ENCODE assay signal across 25 cellular contexts in the genomic region with DNA sequence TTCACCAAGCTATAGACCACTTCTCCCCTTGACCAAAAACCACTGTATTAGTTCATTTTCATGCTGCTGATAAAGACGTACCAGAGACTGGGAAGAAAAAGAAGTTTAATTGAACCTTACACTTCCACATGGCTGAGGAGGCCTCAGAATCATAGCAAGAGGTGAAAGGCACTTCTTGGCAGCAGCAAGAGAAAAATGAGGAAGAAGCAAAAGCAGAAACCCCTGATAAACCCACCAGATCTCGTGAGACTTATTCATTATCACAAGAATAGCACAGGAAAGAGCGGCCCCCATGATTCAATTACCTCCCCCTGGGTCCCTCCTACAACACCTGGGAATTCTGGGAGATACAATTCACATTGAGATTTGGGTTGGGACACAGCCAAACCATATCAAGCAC.
DNase-seq lines count a peak whose midpoint lies in the region; ATAC-seq and TF ChIP-seq lines count a peak whose summit lies in the region.
"Had no signal": no experiment of that assay in that cellular context is flagged by ENCODE, and none has a peak within 500 bp of the region (broad histone marks: within the 10 kb centered on the region; RNA-seq: fewer than 3 reads in every experiment).

No MANE protein-coding gene starts in this region.

- peak; percentile 2 for DNase-seq in SKM-1 treated with dmso at 0.1 percent for 144 hours (lab: John Stamatoyannopoulos, UW; ENCODE audit: unreplicated experiment)
- DNase-seq in SKM-1 (lab: John Stamatoyannopoulos, UW; ENCODE audit: unreplicated experiment) = no peak
- peak; percentile 34 for DNase-seq in CD1c-positive myeloid dendritic cell (ENCODE audit: extremely low spot score)
- DNase-seq in NB4 (ENCODE audit: low read depth) = peak; percentile 19
- DNase-seq in stimulated activated effector memory CD8-positive, alpha-beta T cell treated with anti-CD3 and anti-CD28 coated beads, Interleukin-12 subunit alpha, Interleukin-12 subunit beta, amount 100 ng/mL, for 72 hours (ENCODE audit: low spot score in 2 of 2) = no peak
- DNase-seq in left lobe of liver (ENCODE audit: low spot score) = no peak
- no peak for DNase-seq in NCI-H2227 (lab: John Stamatoyannopoulos, UW; ENCODE audit: unreplicated experiment)
- DNase-seq: 8988T; activated CD4-positive, alpha-beta T cell treated with anti-CD3 and anti-CD28 coated beads, Interleukin-2, amount 50 U/mL, for 4 hours; Caco-2; central memory CD4-positive, alpha-beta T cell; DMS79; erythroblast; heart left ventricle; kidney glomerular epithelial cell; mammary epithelial cell; NCI-H524; NK-92 treated with Interleukin-12 subunit alpha and Interleukin-12 subunit beta, amount 100 ng/mL, for 24 hours; Peyer's patch; SIG-M5; sigmoid colon; stimulated activated CD4-positive, alpha-beta T cell treated with anti-CD3 and anti-CD28 coated beads, Interleukin-15, amount 100 ng/mL, for 24 hours; WERI-Rb-1 had no signal

- H3K4me3 Mint-ChIP-seq in activated T-helper 17 cell treated with anti-CD3 and anti-CD28 coated beads, Interleukin-2, amount 50 U/mL, for 72 hours = no peak overlapping the region
- no peak overlapping the region for H3K4me3 Mint-ChIP-seq in stimulated activated effector memory CD8-positive, alpha-beta T cell treated with anti-CD3 and anti-CD28 coated beads, Interleukin-12 subunit alpha, Interleukin-12 subunit beta, amount 100 ng/mL, for 72 hours

- no peak overlapping the region for H3K4me3 ChIP-seq in NB4 (ENCODE audit: low read depth, low read length)
- H3K4me3 ChIP-seq: heart left ventricle, Peyer's patch, sigmoid colon had no signal

- no peaks in the 10 kb centered on the region for H3K27me3 Mint-ChIP-seq in activated T-helper 17 cell treated with anti-CD3 and anti-CD28 coated beads, Interleukin-2, amount 50 U/mL, for 72 hours
- H3K27me3 Mint-ChIP-seq: progenitor cell of endocrine pancreas had no signal

- no peak for TF ChIP-seq CTCF in NB4 (IDR thresholded peaks at IDR 0.05; ENCODE audit: low read depth, low read length)

- H3K4me1 Mint-ChIP-seq in activated T-helper 17 cell treated with anti-CD3 and anti-CD28 coated beads, Interleukin-2, amount 50 U/mL, for 72 hours = peaks cover 13% of the 10 kb centered on the region
- H3K4me1 Mint-ChIP-seq in stimulated activated effector memory CD8-positive, alpha-beta T cell treated with anti-CD3 and anti-CD28 coated beads, Interleukin-12 subunit alpha, Interleukin-12 subunit beta, amount 100 ng/mL, for 72 hours = peaks cover 8% of the 10 kb centered on the region

- H3K36me3 Mint-ChIP-seq in activated T-helper 17 cell treated with anti-CD3 and anti-CD28 coated beads, Interleukin-2, amount 50 U/mL, for 72 hours (ENCODE audit: low read depth) = peaks cover 94% of the 10 kb centered on the region
- peaks cover 70% of the 10 kb centered on the region for H3K36me3 Mint-ChIP-seq in stimulated activated effector memory CD8-positive, alpha-beta T cell treated with anti-CD3 and anti-CD28 coated beads, Interleukin-12 subunit alpha, Interleukin-12 subunit beta, amount 100 ng/mL, for 72 hours

- no peak for ATAC-seq in activated T-helper 17 cell treated with anti-CD3 and anti-CD28 coated beads, Interleukin-2, amount 50 U/mL, for 72 hours (replicated peaks)
- ATAC-seq in stimulated activated effector memory CD8-positive, alpha-beta T cell treated with anti-CD3 and anti-CD28 coated beads, Interleukin-12 subunit alpha, Interleukin-12 subunit beta, amount 100 ng/mL, for 72 hours = no peak
- no peak for ATAC-seq in left lobe of liver
- ATAC-seq: heart left ventricle had no signal

- peak overlapping the region; percentile 76 for H3K27ac Mint-ChIP-seq in activated T-helper 17 cell treated with anti-CD3 and anti-CD28 coated beads, Interleukin-2, amount 50 U/mL, for 72 hours
- H3K27ac Mint-ChIP-seq in stimulated activated effector memory CD8-positive, alpha-beta T cell treated with anti-CD3 and anti-CD28 coated beads, Interleukin-12 subunit alpha, Interleukin-12 subunit beta, amount 100 ng/mL, for 72 hours = no peak overlapping the region
- H3K27ac Mint-ChIP-seq: progenitor cell of endocrine pancreas had no signal

- no peaks in the 10 kb centered on the region for H3K9me3 Mint-ChIP-seq in activated T-helper 17 cell treated with anti-CD3 and anti-CD28 coated beads, Interleukin-2, amount 50 U/mL, for 72 hours
- no peaks in the 10 kb centered on the region for H3K9me3 Mint-ChIP-seq in stimulated activated effector memory CD8-positive, alpha-beta T cell treated with anti-CD3 and anti-CD28 coated beads, Interleukin-12 subunit alpha, Interleukin-12 subunit beta, amount 100 ng/mL, for 72 hours

- TF ChIP-seq POLR2A in NB4 (IDR thresholded peaks at IDR 0.05; ENCODE audit: extremely low read depth, insufficient read length) = no peak

Comparison
In these comparisons a context has a peak if more than half of its experiments do, and no peak if none do; other contexts are left out.
1. DNase-seq: peak in SKM-1 treated with dmso at 0.1 percent for 144 hours (single experiment), CD1c-positive myeloid dendritic cell (single experiment) and NB4 (single experiment); none in SKM-1 (single experiment), stimulated activated effector memory CD8-positive, alpha-beta T cell treated with anti-CD3 and anti-CD28 coated beads, Interleukin-12 subunit alpha, Interleukin-12 subunit beta, amount 100 ng/mL, for 72 hours (0 of 2), left lobe of liver (single experiment) and NCI-H2227 (single experiment).